In the genomic region with DNA sequence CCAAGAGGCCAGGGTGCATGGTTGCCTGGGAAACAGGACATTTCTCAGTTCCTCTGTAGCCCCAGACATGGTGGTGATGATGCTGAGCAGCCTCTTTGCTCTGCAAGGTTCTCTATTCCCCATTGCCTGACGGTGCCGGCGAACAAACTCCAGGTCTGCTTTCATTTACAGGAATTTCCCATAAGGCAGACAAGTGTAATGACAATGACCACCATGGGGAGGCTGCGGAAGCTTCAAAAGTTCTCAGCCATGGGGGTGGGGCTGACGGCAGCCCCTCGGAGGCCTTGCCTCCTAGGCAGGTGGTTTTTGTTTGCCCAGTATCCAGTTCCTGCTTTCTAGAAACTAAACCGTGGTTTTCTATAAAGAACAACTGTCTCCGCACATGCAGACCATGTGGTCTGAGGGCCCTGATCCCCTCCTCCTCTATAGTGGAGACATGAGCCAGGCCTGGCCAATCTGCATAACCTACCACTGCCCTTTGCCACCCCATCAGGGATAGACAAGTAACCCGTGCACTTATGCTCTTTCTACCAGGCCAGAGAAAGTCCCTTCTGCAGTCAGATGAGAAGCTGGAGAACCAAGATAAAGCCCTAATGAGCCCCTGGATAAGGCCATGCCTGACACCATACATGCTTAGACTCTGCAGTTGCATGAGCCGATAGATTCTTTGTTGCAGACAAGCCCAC, we compare ENCODE assay signal across 8 cellular contexts. TPM values are rescaled to one million over a fixed set of nuclear protein-coding genes. Genes with fewer than 3 reads are reported as not detected.
DNase-seq lines count a peak whose midpoint lies in the region; ATAC-seq lines count a peak whose summit lies in the region.
"Had no signal": no experiment of that assay in that cellular context is flagged by ENCODE, and none has a peak within 500 bp of the region (broad histone marks: within the 10 kb centered on the region; RNA-seq: fewer than 3 reads in every experiment).

No MANE protein-coding gene starts in this region.

- peak; percentile 88 for DNase-seq in GM19240 (ENCODE audit: insufficient read length, low spot score)
- peak; percentile 49 for DNase-seq in NOMO-1 treated with DMSO at 0.1 percent for 48 hours (lab: John Stamatoyannopoulos, UW; ENCODE audit: unreplicated experiment)
- DNase-seq in naive B cell: peak; percentile 58
- DNase-seq in activated T-helper 1 cell treated with anti-CD3 and anti-CD28 coated beads, Interleukin-12 subunit alpha, Interleukin-12 subunit beta, Interleukin-2, Interleukin-4 antibody, amounts not matched to agents 30 ng/mL and 10 ng/mL and 1 ng/mL, durations not matched to agents 14 hours and 24 hours and 36 hours (ENCODE audit: low spot score): no peak

- peaks cover 0 to under 1% (median 0%) of the 10 kb centered on the region in 7 donors for H3K9me3 Mint-ChIP-seq in naive B cell
- no peaks in the 10 kb centered on the region for H3K9me3 Mint-ChIP-seq in activated T-helper 1 cell treated with anti-CD3 and anti-CD28 coated beads, Interleukin-12 subunit alpha, Interleukin-12 subunit beta, Interleukin-2, Interleukin-4 antibody, amounts not matched to agents 30 ng/mL and 10 ng/mL and 1 ng/mL, durations not matched to agents 14 hours and 24 hours and 36 hours
- no peaks in the 10 kb centered on the region for H3K9me3 Mint-ChIP-seq in activated T-helper 17 cell treated with anti-CD3 and anti-CD28 coated beads, Interleukin-2, amount 50 U/mL, for 72 hours

- H3K36me3 Mint-ChIP-seq in naive B cell: no peaks in the 10 kb centered on the region
- H3K36me3 Mint-ChIP-seq in activated T-helper 1 cell treated with anti-CD3 and anti-CD28 coated beads, Interleukin-12 subunit alpha, Interleukin-12 subunit beta, Interleukin-2, Interleukin-4 antibody, amounts not matched to agents 30 ng/mL and 10 ng/mL and 1 ng/mL, durations not matched to agents 14 hours and 24 hours and 36 hours (ENCODE audit: low read depth): no peaks in the 10 kb centered on the region
- H3K36me3 Mint-ChIP-seq in activated T-helper 17 cell treated with anti-CD3 and anti-CD28 coated beads, Interleukin-2, amount 50 U/mL, for 72 hours (ENCODE audit: low read depth): no peaks in the 10 kb centered on the region

- peak; percentile 66 for ATAC-seq in HG02938 (IDR thresholded peaks at IDR 0.05; ENCODE audit: unreplicated experiment)
- ATAC-seq in naive B cell (ENCODE audit: low read depth in 2 of 2): peak; percentile 84 to 85
- ATAC-seq in activated T-helper 17 cell treated with anti-CD3 and anti-CD28 coated beads, Interleukin-2, amount 50 U/mL, for 72 hours (replicated peaks): no peak
- ATAC-seq in HG03469 (IDR thresholded peaks at IDR 0.05; ENCODE audit: unreplicated experiment): no peak

- H3K4me3 Mint-ChIP-seq in naive B cell: peak overlapping the region in 7 of 8 donors; percentile 11 to 78 (median 52)
- H3K4me3 Mint-ChIP-seq in activated T-helper 1 cell treated with anti-CD3 and anti-CD28 coated beads, Interleukin-12 subunit alpha, Interleukin-12 subunit beta, Interleukin-2, Interleukin-4 antibody, amounts not matched to agents 30 ng/mL and 10 ng/mL and 1 ng/mL, durations not matched to agents 14 hours and 24 hours and 36 hours: no peak overlapping the region
- no peak overlapping the region for H3K4me3 Mint-ChIP-seq in activated T-helper 17 cell treated with anti-CD3 and anti-CD28 coated beads, Interleukin-2, amount 50 U/mL, for 72 hours

- H3K27ac Mint-ChIP-seq in naive B cell: peak overlapping the region; percentile 82 to 98 (median 92)
- no peak overlapping the region for H3K27ac Mint-ChIP-seq in activated T-helper 1 cell treated with anti-CD3 and anti-CD28 coated beads, Interleukin-12 subunit alpha, Interleukin-12 subunit beta, Interleukin-2, Interleukin-4 antibody, amounts not matched to agents 30 ng/mL and 10 ng/mL and 1 ng/mL, durations not matched to agents 14 hours and 24 hours and 36 hours
- H3K27ac Mint-ChIP-seq in activated T-helper 17 cell treated with anti-CD3 and anti-CD28 coated beads, Interleukin-2, amount 50 U/mL, for 72 hours: no peak overlapping the region

- H3K27me3 Mint-ChIP-seq in naive B cell: no peaks in the 10 kb centered on the region
- H3K27me3 Mint-ChIP-seq in activated T-helper 1 cell treated with anti-CD3 and anti-CD28 coated beads, Interleukin-12 subunit alpha, Interleukin-12 subunit beta, Interleukin-2, Interleukin-4 antibody, amounts not matched to agents 30 ng/mL and 10 ng/mL and 1 ng/mL, durations not matched to agents 14 hours and 24 hours and 36 hours (ENCODE audit: insufficient read depth): no peaks in the 10 kb centered on the region
- no peaks in the 10 kb centered on the region for H3K27me3 Mint-ChIP-seq in activated T-helper 17 cell treated with anti-CD3 and anti-CD28 coated beads, Interleukin-2, amount 50 U/mL, for 72 hours

- H3K4me1 Mint-ChIP-seq in naive B cell: peaks cover 12 to 20% (median 18%) of the 10 kb centered on the region in 3 donors
- H3K4me1 Mint-ChIP-seq in activated T-helper 1 cell treated with anti-CD3 and anti-CD28 coated beads, Interleukin-12 subunit alpha, Interleukin-12 subunit beta, Interleukin-2, Interleukin-4 antibody, amounts not matched to agents 30 ng/mL and 10 ng/mL and 1 ng/mL, durations not matched to agents 14 hours and 24 hours and 36 hours (ENCODE audit: low read depth): no peaks in the 10 kb centered on the region
- H3K4me1 Mint-ChIP-seq in activated T-helper 17 cell treated with anti-CD3 and anti-CD28 coated beads, Interleukin-2, amount 50 U/mL, for 72 hours: no peaks in the 10 kb centered on the region

- intact Hi-C loops in activated T-helper 1 cell treated with anti-CD3 and anti-CD28 coated beads, Interleukin-12 subunit alpha, Interleukin-12 subunit beta, Interleukin-2, Interleukin-4 antibody, amounts not matched to agents 30 ng/mL and 10 ng/mL and 1 ng/mL, durations not matched to agents 14 hours and 24 hours and 36 hours (cut with micrococcal nuclease): no loop called here

RNA-seq across cellular contexts. Expression of a gene that starts 54.0 kb away (rescaled TPM):
- polyA plus RNA-seq in naive B cell (ENCODE audit: low read depth in 6 of 6): not detected
- total RNA-seq in activated T-helper 1 cell treated with anti-CD3 and anti-CD28 coated beads, Interleukin-12 subunit alpha, Interleukin-12 subunit beta, Interleukin-2, Interleukin-4 antibody, amounts not matched to agents 30 ng/mL and 10 ng/mL and 1 ng/mL, durations not matched to agents 14 hours and 24 hours and 36 hours: not detected in 2 replicates
- not detected for total RNA-seq in activated T-helper 17 cell treated with anti-CD3 and anti-CD28 coated beads, Interleukin-2, amount 50 U/mL, for 72 hours
- total RNA-seq: RPMI7951 had no signal

Comparison
In these comparisons a context has a peak if more than half of its experiments do, and no peak if none do; other contexts are left out.
1. ATAC-seq: peak in HG02938 (single experiment) and naive B cell (2 of 2); none in activated T-helper 17 cell treated with anti-CD3 and anti-CD28 coated beads, Interleukin-2, amount 50 U/mL, for 72 hours (single experiment) and HG03469 (single experiment).
2. H3K27ac Mint-ChIP-seq: peak in naive B cell (6 of 6); none in activated T-helper 1 cell treated with anti-CD3 and anti-CD28 coated beads, Interleukin-12 subunit alpha, Interleukin-12 subunit beta, Interleukin-2, Interleukin-4 antibody, amounts not matched to agents 30 ng/mL and 10 ng/mL and 1 ng/mL, durations not matched to agents 14 hours and 24 hours and 36 hours (single experiment) and activated T-helper 17 cell treated with anti-CD3 and anti-CD28 coated beads, Interleukin-2, amount 50 U/mL, for 72 hours (single experiment).
3. H3K4me3 Mint-ChIP-seq: peak in naive B cell (7 of 8); none in activated T-helper 1 cell treated with anti-CD3 and anti-CD28 coated beads, Interleukin-12 subunit alpha, Interleukin-12 subunit beta, Interleukin-2, Interleukin-4 antibody, amounts not matched to agents 30 ng/mL and 10 ng/mL and 1 ng/mL, durations not matched to agents 14 hours and 24 hours and 36 hours (single experiment) and activated T-helper 17 cell treated with anti-CD3 and anti-CD28 coated beads, Interleukin-2, amount 50 U/mL, for 72 hours (single experiment).